Comparison of ENCODE assay signal across 1 cellular context in the genomic region with DNA sequence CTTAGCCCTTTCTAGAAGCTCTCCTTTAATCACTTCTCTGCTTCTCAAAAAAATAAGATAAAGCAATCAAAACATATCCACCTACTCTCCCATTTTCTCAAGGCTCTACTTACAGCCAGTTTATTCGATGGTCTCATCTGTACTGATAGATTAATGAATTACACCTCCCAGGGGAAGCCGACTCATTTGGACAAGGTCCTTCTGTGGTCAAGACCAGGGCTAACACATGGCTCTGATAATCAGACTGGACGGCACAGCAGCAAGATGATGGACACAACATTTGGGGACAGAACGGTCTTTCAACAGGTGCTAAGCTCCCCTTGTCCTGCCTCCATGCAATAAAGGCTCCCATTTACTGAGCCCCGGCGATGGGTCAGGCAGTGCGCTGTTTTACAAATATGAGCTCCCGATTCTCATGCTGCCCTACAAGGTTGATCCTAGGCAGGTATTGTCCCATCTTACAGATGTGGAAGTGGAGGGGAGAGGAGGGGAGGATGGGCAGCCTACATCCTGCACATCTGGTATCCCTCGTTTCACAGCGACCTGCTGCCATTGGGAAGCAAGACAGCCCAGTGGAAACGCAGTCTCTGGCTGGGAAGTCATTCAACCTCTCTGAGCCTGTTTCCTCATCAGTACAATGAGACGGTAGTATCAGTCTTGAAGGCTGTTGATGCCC.
A peak's percentile ranks its signal among the peaks of the same experiment; 100 is the strongest.
TF ChIP-seq lines count a peak whose summit lies in the region.

No MANE protein-coding gene starts in this region.

TF ChIP-seq in K562, 482 proteins besides CTCF, POLR2A, EP300 and RAD21:
- peak; percentile 67 for TF ChIP-seq BCOR (IDR thresholded peaks at IDR 0.05)
- TF ChIP-seq CBFB (CRISPR knock-in tag; IDR thresholded peaks at IDR 0.05) = 0 out of 2 replicates have a peak, but pooled peaks have one; percentile 57
- peak; percentile 60 for TF ChIP-seq RBM25 (IDR thresholded peaks at IDR 0.05; ENCODE audit: low read depth, low read length, severe bottlenecking)
- no peak for TF ChIP-seq PRMT5 (CRISPR knock-in tag; IDR thresholded peaks at IDR 0.05)
- TF ChIP-seq MYBL2 (IDR thresholded peaks at IDR 0.05; ENCODE audit: low read depth) = no peak
- no peak for TF ChIP-seq MYBL2 (CRISPR knock-in tag; IDR thresholded peaks at IDR 0.05; ENCODE audit: borderline replicate concordance)
- no peak for TF ChIP-seq ZNF184 (CRISPR knock-in tag; IDR thresholded peaks at IDR 0.05)
- no peak for TF ChIP-seq ELF1 (tag; IDR thresholded peaks at IDR 0.05)
- TF ChIP-seq PHTF2 (CRISPR knock-in tag; IDR thresholded peaks at IDR 0.05) = no peak
- 0 out of 2 replicates have a peak, but pooled peaks have one; percentile 30 for TF ChIP-seq GATA2 (CRISPR knock-in tag; IDR thresholded peaks at IDR 0.05)
- no peak for TF ChIP-seq TCF3 (CRISPR knock-in tag; IDR thresholded peaks at IDR 0.05)
- TF ChIP-seq, protein P1, sequence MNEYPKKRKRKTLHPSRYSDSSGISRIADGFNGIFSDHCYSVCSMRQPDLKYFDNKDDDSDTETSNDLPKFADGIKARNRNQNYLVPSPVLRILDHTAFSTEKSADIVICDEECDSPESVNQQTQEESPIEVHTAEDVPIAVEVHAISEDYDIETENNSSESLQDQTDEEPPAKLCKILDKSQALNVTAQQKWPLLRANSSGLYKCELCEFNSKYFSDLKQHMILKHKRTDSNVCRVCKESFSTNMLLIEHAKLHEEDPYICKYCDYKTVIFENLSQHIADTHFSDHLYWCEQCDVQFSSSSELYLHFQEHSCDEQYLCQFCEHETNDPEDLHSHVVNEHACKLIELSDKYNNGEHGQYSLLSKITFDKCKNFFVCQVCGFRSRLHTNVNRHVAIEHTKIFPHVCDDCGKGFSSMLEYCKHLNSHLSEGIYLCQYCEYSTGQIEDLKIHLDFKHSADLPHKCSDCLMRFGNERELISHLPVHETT (CRISPR knock-in tag; conservative IDR thresholded peaks at IDR 0.05 in 1 of 2, IDR thresholded peaks at IDR 0.05 in 1 of 2) = no peak
- no peak for TF ChIP-seq SNRNP70 (optimal IDR thresholded peaks at IDR 0.05; ENCODE audit: low read depth, low read length)
- TF ChIP-seq JUN (IDR thresholded peaks at IDR 0.05; ENCODE audit: borderline replicate concordance, low read depth, low read length) = no peak
- no peak for TF ChIP-seq JUN (CRISPR knock-in tag; IDR thresholded peaks at IDR 0.05; ENCODE audit: borderline replicate concordance)
- TF ChIP-seq RHOXF2B (CRISPR knock-in tag; conservative IDR thresholded peaks at IDR 0.05) = no peak
- TF ChIP-seq POLR2G (IDR thresholded peaks at IDR 0.05; ENCODE audit: low read depth, low read length) = no peak
- 0 out of 2 replicates have a peak, but pooled peaks have one; percentile 48 for TF ChIP-seq ADNP (tag; IDR thresholded peaks at IDR 0.05)
- TF ChIP-seq CBX2 (IDR thresholded peaks at IDR 0.05; ENCODE audit: insufficient read depth, low read length, poor library complexity, severe bottlenecking) = no peak
